In the genomic region with DNA sequence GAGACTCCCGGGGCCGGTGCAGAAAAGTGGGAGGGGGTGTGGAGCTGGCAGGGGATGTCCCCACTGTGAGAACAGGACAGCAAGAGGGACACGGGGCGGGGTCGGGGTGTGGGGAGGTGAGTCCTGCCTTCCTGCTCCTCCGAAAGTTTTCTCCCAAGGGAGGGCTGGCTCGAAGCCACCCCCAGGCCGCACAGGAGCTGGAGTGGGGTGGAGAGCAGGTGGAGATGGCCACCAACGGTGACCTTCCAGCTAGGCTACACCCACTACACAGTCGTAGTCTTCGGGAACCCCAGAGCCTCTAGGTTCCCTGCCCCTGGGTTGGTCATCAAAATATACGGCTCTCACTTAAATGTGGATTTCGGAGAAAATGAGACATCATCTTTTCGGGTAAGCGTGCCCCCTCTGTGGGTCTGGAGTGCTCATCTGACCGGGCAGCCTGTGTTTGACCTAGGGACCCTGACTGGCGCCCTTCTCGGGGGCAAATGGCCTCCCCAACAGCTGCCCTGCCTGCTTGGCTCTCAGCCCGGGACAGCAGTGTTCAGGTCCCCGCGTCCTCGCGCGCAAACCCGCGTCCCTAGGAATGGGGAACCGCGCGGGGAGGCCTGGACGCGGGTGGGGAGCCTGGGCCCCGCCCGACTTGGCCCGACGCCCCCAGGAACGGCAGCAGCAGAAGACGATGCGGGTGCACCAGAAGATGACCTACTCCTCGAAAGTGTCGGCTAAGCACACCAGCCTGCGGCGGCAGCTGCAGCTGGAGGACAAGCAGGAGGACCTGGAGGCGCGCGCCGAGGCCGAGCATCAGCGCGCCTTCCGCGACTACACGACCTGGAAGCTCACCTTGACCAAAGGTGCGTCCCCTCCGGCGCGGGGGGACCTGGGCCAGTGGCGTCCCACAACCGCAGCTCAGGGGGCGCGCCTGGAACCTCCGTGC, we compare ENCODE assay signal across 23 cellular contexts. TPM values are rescaled to one million over a fixed set of nuclear protein-coding genes. Genes with fewer than 3 reads are reported as not detected.
A peak's percentile ranks its signal among the peaks of the same experiment; 100 is the strongest.
DNase-seq lines count a peak whose midpoint lies in the region; ATAC-seq, FAIRE-seq and TF ChIP-seq lines count a peak whose summit lies in the region.
"Had no signal": no experiment of that assay in that cellular context is flagged by ENCODE, and none has a peak within 500 bp of the region (broad histone marks: within the 10 kb centered on the region; RNA-seq: fewer than 3 reads in every experiment).

No MANE protein-coding gene starts in this region.

- TF ChIP-seq CTCF in coronary artery (IDR thresholded peaks at IDR 0.05) (no peak), osteoblast (IDR thresholded peaks at IDR 0.05; ENCODE audit: extremely low read depth, low read depth, low read length) (no peak)

- no peak overlapping the region for H3K27ac Mint-ChIP-seq in activated CD8-positive, alpha-beta memory T cell treated with anti-CD3 and anti-CD28 coated beads, Interleukin-2, amount 10 ng/mL, durations not matched to agents 7 days and 5 days
- H3K27ac Mint-ChIP-seq: IgD-negative memory B cell had no signal

- H3K4me3 ChIP-seq in coronary artery (no peak overlapping the region), osteoblast (ENCODE audit: insufficient read depth, low read length) (no peak overlapping the region)
- H3K4me3 ChIP-seq: A549; BLaER1 treated with 17β-estradiol and CSF1 and Interleukin-3, amounts not matched to agents 10 nM and 100 nM; SJSA1 had no signal

- no peak overlapping the region for H2AFZ ChIP-seq in osteoblast (ENCODE audit: low read length)

- H3K36me3 ChIP-seq in osteoblast (ENCODE audit: insufficient read depth, low read length): no peaks in the 10 kb centered on the region
- H3K36me3 ChIP-seq: BLaER1 treated with 17β-estradiol and CSF1 and Interleukin-3, amounts not matched to agents 10 nM and 100 nM; SJSA1 had no signal

- H3K27me3 ChIP-seq in osteoblast (ENCODE audit: insufficient read depth, low read length): peaks cover 36% of the 10 kb centered on the region
- H3K27me3 ChIP-seq: SJSA1 had no signal

- H3K4me2 ChIP-seq in osteoblast (ENCODE audit: insufficient read depth, low read length): no peak overlapping the region
- H3K4me2 ChIP-seq: A549; BLaER1 treated with 17β-estradiol and CSF1 and Interleukin-3, amounts not matched to agents 10 nM and 100 nM had no signal

- no peaks in the 10 kb centered on the region for H3K36me3 Mint-ChIP-seq in activated CD8-positive, alpha-beta memory T cell treated with anti-CD3 and anti-CD28 coated beads, Interleukin-2, amount 10 ng/mL, durations not matched to agents 7 days and 5 days

- CTCF ChIA-PET in activated CD8-positive, alpha-beta memory T cell treated with anti-CD3 and anti-CD28 coated beads, Interleukin-2, amount 10 ng/mL, durations not matched to agents 7 days and 5 days (lab: Charles Lee): no interaction called here

- no peaks in the 10 kb centered on the region for H3K4me1 ChIP-seq in osteoblast (ENCODE audit: insufficient read depth, low read length)
- H3K4me1 ChIP-seq: A549; BLaER1 treated with 17β-estradiol and CSF1 and Interleukin-3, amounts not matched to agents 10 nM and 100 nM; SJSA1 had no signal

- DNase-seq in activated CD8-positive, alpha-beta memory T cell treated with anti-CD3 and anti-CD28 coated beads, Interleukin-2, amount 50 U/mL, for 48 hours: peak; percentile 40
- no peak for DNase-seq in activated CD8-positive, alpha-beta memory T cell treated with anti-CD3 and anti-CD28 coated beads, Interleukin-2, amount 10 ng/mL, durations not matched to agents 7 days and 5 days
- DNase-seq in coronary artery (ENCODE audit: low spot score) (peak; percentile 59), osteoblast (ENCODE audit: insufficient read length, low spot score, missing footprints) (peak; percentile 76), urothelium cell line (ENCODE audit: low spot score) (no peak), DMS 273 (lab: John Stamatoyannopoulos, UW; ENCODE audit: unreplicated experiment) (no peak)
- no peak for DNase-seq in activated CD4-positive, alpha-beta T cell treated with anti-CD3 and anti-CD28 coated beads for 48 hours
- DNase-seq: DMS 273 treated with DMSO at 0.1 percent for 48 hours, H9, Kasumi-1, MM.1S, NCI-H1092 treated with DMSO at 0.1 percent for 48 hours, NCI-H1694, NCI-H446, NCI-H69, OCI-M1 had no signal

- H3K9me3 Mint-ChIP-seq in activated CD8-positive, alpha-beta memory T cell treated with anti-CD3 and anti-CD28 coated beads, Interleukin-2, amount 10 ng/mL, durations not matched to agents 7 days and 5 days (ENCODE audit: low read depth): no peaks in the 10 kb centered on the region
- H3K9me3 Mint-ChIP-seq: H9, IgD-negative memory B cell had no signal

- no peaks in the 10 kb centered on the region for H3K79me2 ChIP-seq in osteoblast (ENCODE audit: insufficient read depth, low read length)

- H3K4me1 Mint-ChIP-seq in activated CD8-positive, alpha-beta memory T cell treated with anti-CD3 and anti-CD28 coated beads, Interleukin-2, amount 10 ng/mL, durations not matched to agents 7 days and 5 days: no peaks in the 10 kb centered on the region

- ATAC-seq in activated CD8-positive, alpha-beta memory T cell treated with anti-CD3 and anti-CD28 coated beads, Interleukin-2, amount 10 ng/mL, durations not matched to agents 7 days and 5 days: no peak
- ATAC-seq: A549 had no signal

- H3K9me3 ChIP-seq in osteoblast (ENCODE audit: low read depth, low read length): no peaks in the 10 kb centered on the region
- H3K9me3 ChIP-seq: A549; BLaER1 treated with 17β-estradiol and CSF1 and Interleukin-3, amounts not matched to agents 10 nM and 100 nM; SJSA1 had no signal

- H4K20me1 ChIP-seq in osteoblast (ENCODE audit: insufficient read depth, low read length): no peaks in the 10 kb centered on the region

- peaks cover 20% of the 10 kb centered on the region for H3K27me3 Mint-ChIP-seq in activated CD8-positive, alpha-beta memory T cell treated with anti-CD3 and anti-CD28 coated beads, Interleukin-2, amount 10 ng/mL, durations not matched to agents 7 days and 5 days

- H3K4me3 Mint-ChIP-seq in activated CD8-positive, alpha-beta memory T cell treated with anti-CD3 and anti-CD28 coated beads, Interleukin-2, amount 10 ng/mL, durations not matched to agents 7 days and 5 days: no peak overlapping the region
- H3K4me3 Mint-ChIP-seq: H9, IgD-negative memory B cell had no signal

- FAIRE-seq in urothelium cell line (lab: Jason Lieb, UNC): peak; percentile 35
- FAIRE-seq: A549, GM19239, HTR-8/SVneo had no signal

- H3K27ac ChIP-seq in coronary artery (no peak overlapping the region), osteoblast (ENCODE audit: low read depth, low read length) (no peak overlapping the region)
- H3K27ac ChIP-seq: A549; BLaER1 treated with 17β-estradiol and CSF1 and Interleukin-3, amounts not matched to agents 10 nM and 100 nM; SJSA1 had no signal

RNA-seq across cellular contexts. Expression of a gene that starts 21.2 kb away (rescaled TPM):
- not detected for total RNA-seq in activated CD8-positive, alpha-beta memory T cell treated with anti-CD3 and anti-CD28 coated beads, Interleukin-2, amount 10 ng/mL, durations not matched to agents 7 days and 5 days
- not detected in 2 replicates for total RNA-seq in osteoblast
- total RNA-seq: RPMI7951, SJSA1 had no signal

RNA-seq across cellular contexts. Expression of a gene that starts 58.7 kb away (rescaled TPM):
- not detected for total RNA-seq in activated CD8-positive, alpha-beta memory T cell treated with anti-CD3 and anti-CD28 coated beads, Interleukin-2, amount 10 ng/mL, durations not matched to agents 7 days and 5 days
- 4.3 and 4.4 TPM in 2 replicates for total RNA-seq in osteoblast

RNA-seq across cellular contexts. Expression of a gene that starts 59.8 kb away (rescaled TPM):
- total RNA-seq in activated CD8-positive, alpha-beta memory T cell treated with anti-CD3 and anti-CD28 coated beads, Interleukin-2, amount 10 ng/mL, durations not matched to agents 7 days and 5 days: 10 to 100 TPM; 21.5 to 22.7 TPM
- total RNA-seq in osteoblast: 26.8 and 27.1 TPM in 2 replicates

Comparison
In these comparisons a context has a peak if more than half of its experiments do, and no peak if none do; other contexts are left out.
1. DNase-seq: peak in activated CD8-positive, alpha-beta memory T cell treated with anti-CD3 and anti-CD28 coated beads, Interleukin-2, amount 50 U/mL, for 48 hours (single experiment), coronary artery (single experiment) and osteoblast (single experiment); none in activated CD8-positive, alpha-beta memory T cell treated with anti-CD3 and anti-CD28 coated beads, Interleukin-2, amount 10 ng/mL, durations not matched to agents 7 days and 5 days (single experiment), urothelium cell line (single experiment), activated CD4-positive, alpha-beta T cell treated with anti-CD3 and anti-CD28 coated beads for 48 hours (single experiment) and DMS 273 (single experiment).